In the genomic region with DNA sequence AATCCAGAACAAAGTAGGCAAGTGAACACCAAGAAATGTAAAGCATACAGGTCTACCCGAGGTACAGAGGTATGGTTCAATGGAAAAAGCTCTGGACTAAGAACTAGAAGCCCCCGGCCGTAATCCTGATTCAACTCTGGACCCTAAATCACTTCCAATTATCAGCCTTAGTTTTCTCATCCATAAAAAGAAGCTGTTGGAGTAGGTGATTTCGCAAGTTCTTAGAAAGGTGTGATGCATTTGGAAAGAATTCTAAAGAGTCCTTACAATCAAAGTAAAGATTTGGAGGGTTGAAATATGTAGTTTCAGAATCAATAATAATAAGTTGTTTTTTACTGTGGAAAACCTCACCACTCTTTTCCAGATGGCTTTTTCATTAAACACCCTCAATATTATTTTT, we compare ENCODE assay signal across 15 cellular contexts.
DNase-seq lines count a peak whose midpoint lies in the region; ATAC-seq, FAIRE-seq and TF ChIP-seq lines count a peak whose summit lies in the region.
"Had no signal": no experiment of that assay in that cellular context is flagged by ENCODE, and none has a peak within 500 bp of the region (broad histone marks: within the 10 kb centered on the region; RNA-seq: fewer than 3 reads in every experiment).

No MANE protein-coding gene starts in this region.

- no peak overlapping the region for H3K23ac ChIP-seq in IMR-90 (ENCODE audit: low read depth, low read length)

- peak overlapping the region; percentile 3 for H3K27ac Mint-ChIP-seq in T-helper 1 cell treated with Interleukin-12 subunit alpha and Interleukin-12 subunit beta and Interleukin-4 antibody, amounts not matched to agents 30 μg/mL and 1 μg/mL, for 36 hours
- H3K27ac Mint-ChIP-seq: CD4-positive, CD25-positive, alpha-beta regulatory T cell had no signal

- H3K56ac ChIP-seq in IMR-90 (ENCODE audit: extremely low read depth, insufficient read depth, low read length) = no peak overlapping the region

- no CpG with 5 or more reads among the region's 4 CpGs for WGBS in IMR-90 (ENCODE audit: extremely low coverage in 2 of 2, insufficient read length in 1 of 2), 2 experiments
- 14% methylated on average over 4 of the region's 4 CpGs for WGBS in GM12878 (ENCODE audit: insufficient coverage, insufficient replicate concordance, low lambda C conversion rate, missing lambda C conversion rate)

- no peaks in the 10 kb centered on the region for H3K9me1 ChIP-seq in IMR-90 (ENCODE audit: insufficient read depth, low read length)

- RAD21 ChIA-PET in GM12878 (lab: Charles Lee; ENCODE audit: unreplicated experiment) = no interaction called here

- H3K9me3 ChIP-seq in BLaER1 treated with 17β-estradiol and CSF1 and Interleukin-3, amounts not matched to agents 10 nM and 100 nM (replicated peaks in 1 of 11) = peaks cover 16 to 20% (median 19%) of the 10 kb centered on the region in 11 experiments
- H3K9me3 ChIP-seq in IMR-90 (ENCODE audit: control insufficient read depth, insufficient read depth, low read length) = no peaks in the 10 kb centered on the region
- peaks cover 4% of the 10 kb centered on the region; the same call in 2 of the 3 replicates for H3K9me3 ChIP-seq in GM12878 (replicated peaks; ENCODE audit: control insufficient read depth, insufficient read depth, low read length)
- H3K9me3 ChIP-seq in right atrium auricular region = no peaks in the 10 kb centered on the region

- no peak overlapping the region for H3K4me3 ChIP-seq in BLaER1 treated with 17β-estradiol and CSF1 and Interleukin-3, amounts not matched to agents 10 nM and 100 nM
- H3K4me3 ChIP-seq in IMR-90 (ENCODE audit: insufficient read depth, low read depth, low read length) (no peak overlapping the region), GM12878 (no peak overlapping the region), right atrium auricular region (no peak overlapping the region)
- H3K4me3 ChIP-seq: BLaER1 had no signal

- TF ChIP-seq EP300 in GM12878 (IDR thresholded peaks at IDR 0.05; ENCODE audit: borderline replicate concordance in 1 of 2, control insufficient read depth in 1 of 2, low read depth in 2 of 2, low read length in 2 of 2) = no peak

- peaks cover 13 to 42% (median 35%) of the 10 kb centered on the region in 10 experiments for H3K4me1 ChIP-seq in BLaER1 treated with 17β-estradiol and CSF1 and Interleukin-3, amounts not matched to agents 10 nM and 100 nM
- H3K4me1 ChIP-seq in IMR-90 (ENCODE audit: control insufficient read depth, insufficient read depth, low read length) (no peaks in the 10 kb centered on the region), GM12878 (ENCODE audit: control insufficient read depth, insufficient read depth, low read length) (peaks cover 21% of the 10 kb centered on the region), right atrium auricular region (no peaks in the 10 kb centered on the region)

- H3K4me3 Mint-ChIP-seq in T-helper 1 cell treated with Interleukin-12 subunit alpha and Interleukin-12 subunit beta and Interleukin-4 antibody, amounts not matched to agents 30 μg/mL and 1 μg/mL, for 36 hours = no peak overlapping the region
- H3K4me3 Mint-ChIP-seq: CD4-positive, CD25-positive, alpha-beta regulatory T cell had no signal

- H2BK120ac ChIP-seq in IMR-90 (ENCODE audit: low read depth, low read length) = no peak overlapping the region

- peaks cover 3% of the 10 kb centered on the region for H3K27me3 Mint-ChIP-seq in T-helper 1 cell treated with Interleukin-12 subunit alpha and Interleukin-12 subunit beta and Interleukin-4 antibody, amounts not matched to agents 30 μg/mL and 1 μg/mL, for 36 hours (ENCODE audit: low read depth)

- H4K20me1 ChIP-seq in BLaER1 treated with 17β-estradiol and CSF1 and Interleukin-3, amounts not matched to agents 10 nM and 100 nM = no peaks in the 10 kb centered on the region
- no peaks in the 10 kb centered on the region for H4K20me1 ChIP-seq in IMR-90 (ENCODE audit: insufficient read depth, low read length)
- no peaks in the 10 kb centered on the region for H4K20me1 ChIP-seq in GM12878 (ENCODE audit: control insufficient read depth, insufficient read depth)
- H4K20me1 ChIP-seq: BLaER1 had no signal

- no peak overlapping the region for H3K4ac ChIP-seq in IMR-90 (ENCODE audit: low read depth, low read length)

- no peak overlapping the region for H2AFZ ChIP-seq in IMR-90 (replicated peaks; ENCODE audit: low read length, poor library complexity)
- no peak overlapping the region for H2AFZ ChIP-seq in GM12878 (ENCODE audit: control insufficient read depth, low read depth, low read length)

- H2BK20ac ChIP-seq in IMR-90 (ENCODE audit: low read depth, low read length) = no peak overlapping the region

- SMC1A ChIA-PET in GM12878 (lab: Charles Lee; ENCODE audit: uncharacterized antibody, unreplicated experiment) = interaction anchor here (0.6 to 1.6 kb wide), 9 partner anchors 8 to 175 kb away, joined by 3 to 6 read pairs (median 3); no protein-coding TSS in a partner anchor

- H2AK5ac ChIP-seq in IMR-90 (ENCODE audit: low read depth, low read length) = no peak overlapping the region

- no peak overlapping the region for H3K9ac ChIP-seq in BLaER1 treated with 17β-estradiol and CSF1 and Interleukin-3, amounts not matched to agents 10 nM and 100 nM
- H3K9ac ChIP-seq in IMR-90 (ENCODE audit: low read depth, low read length) (no peak overlapping the region), GM12878 (ENCODE audit: control insufficient read depth, insufficient read depth, low read length) (no peak overlapping the region)
- H3K9ac ChIP-seq: BLaER1 had no signal

- no peaks in the 10 kb centered on the region for H3K79me1 ChIP-seq in IMR-90 (ENCODE audit: low read depth in 1 of 2, low read length in 2 of 2)

- H4K91ac ChIP-seq in IMR-90 (ENCODE audit: insufficient read depth, low read depth, low read length) = no peak overlapping the region

- no peak for TF ChIP-seq POLR2A in IMR-90 (IDR thresholded peaks at IDR 0.05; ENCODE audit: low read depth, low read length)
- TF ChIP-seq POLR2A in GM12878 (IDR thresholded peaks at IDR 0.05; ENCODE audit: low read depth, low read length) = no peak

- H3K14ac ChIP-seq in IMR-90 (replicated peaks; ENCODE audit: low read depth, low read length) = no peak overlapping the region

- peak overlapping the region in 7 of 11 experiments; percentile 3 to 80 (median 67); a peak in 8 of 22 replicates for H3K27ac ChIP-seq in BLaER1 treated with 17β-estradiol and CSF1 and Interleukin-3, amounts not matched to agents 10 nM and 100 nM
- no peak overlapping the region for H3K27ac ChIP-seq in IMR-90 (ENCODE audit: insufficient read depth, low read length)
- no peak overlapping the region for H3K27ac ChIP-seq in GM12878 (ENCODE audit: control insufficient read depth, insufficient read depth)
- no peak overlapping the region for H3K27ac ChIP-seq in right atrium auricular region
- H3K27ac ChIP-seq: BLaER1 had no signal

- H4K5ac ChIP-seq in IMR-90 (ENCODE audit: low read depth, low read length) = no peak overlapping the region

- no peak overlapping the region for H2BK15ac ChIP-seq in IMR-90 (ENCODE audit: low read depth, low read length)

- no peaks in the 10 kb centered on the region for H3K79me2 ChIP-seq in GM12878 (ENCODE audit: control insufficient read depth, insufficient read depth, low read length)

- no peak overlapping the region for H2AK9ac ChIP-seq in IMR-90 (replicated peaks; ENCODE audit: low read depth, low read length, poor library complexity)

- peaks cover 12% of the 10 kb centered on the region for H3K36me3 Mint-ChIP-seq in T-helper 1 cell treated with Interleukin-12 subunit alpha and Interleukin-12 subunit beta and Interleukin-4 antibody, amounts not matched to agents 30 μg/mL and 1 μg/mL, for 36 hours (ENCODE audit: low read depth)
- H3K36me3 Mint-ChIP-seq: CD4-positive, CD25-positive, alpha-beta regulatory T cell had no signal

- H3K18ac ChIP-seq in IMR-90 (ENCODE audit: low read depth, low read length) = no peak overlapping the region

- POLR2A ChIA-PET in IMR-90 (lab: Charles Lee; ENCODE audit: unreplicated experiment) = no interaction called here
- POLR2A ChIA-PET in GM12878 (lab: Charles Lee) = no interaction called here

- TF ChIP-seq CTCF in IMR-90 (conservative IDR thresholded peaks at IDR 0.05; ENCODE audit: low read depth, low read length) = no peak
- no peak for TF ChIP-seq CTCF in GM12878 (IDR thresholded peaks at IDR 0.05 in 2 of 3, conservative IDR thresholded peaks at IDR 0.05 in 1 of 3; ENCODE audit: control insufficient read depth in 2 of 3, extremely low read depth in 1 of 3, insufficient read depth in 1 of 3, low read depth in 3 of 3, low read length in 3 of 3)
- no peak for TF ChIP-seq CTCF in right atrium auricular region (IDR thresholded peaks at IDR 0.05)

- TF ChIP-seq RAD21 in IMR-90 (IDR thresholded peaks at IDR 0.05; ENCODE audit: low read length) (no peak), GM12878 (IDR thresholded peaks at IDR 0.05; ENCODE audit: insufficient read depth, low read depth, low read length) (no peak)

- H4K8ac ChIP-seq in IMR-90 (ENCODE audit: low read depth in 2 of 2, low read length in 2 of 2) = no peak overlapping the region

- no TSS peak for BruUV-seq in IMR-90 (replicated peaks; lab: Mats Ljungman, UMichigan)
- BruUV-seq in GM12878 (replicated peaks; lab: Mats Ljungman, UMichigan) = no TSS peak

- H2BK5ac ChIP-seq in IMR-90 (ENCODE audit: low read depth, low read length, poor library complexity, severe bottlenecking) = no peak overlapping the region

- peaks cover 31% of the 10 kb centered on the region for H3K9me3 Mint-ChIP-seq in T-helper 1 cell treated with Interleukin-12 subunit alpha and Interleukin-12 subunit beta and Interleukin-4 antibody, amounts not matched to agents 30 μg/mL and 1 μg/mL, for 36 hours

- H3K27me3 ChIP-seq in BLaER1 treated with 17β-estradiol and CSF1 and Interleukin-3, amounts not matched to agents 10 nM and 100 nM = no peaks in the 10 kb centered on the region
- H3K27me3 ChIP-seq in IMR-90 (ENCODE audit: control insufficient read depth, insufficient read depth, low read length) (no peaks in the 10 kb centered on the region; the same call in 1 of the 2 replicates), GM12878 (replicated peaks in 1 of 2; ENCODE audit: control insufficient read depth in 2 of 2, insufficient read depth in 2 of 2, low read length in 1 of 2) (no peaks in the 10 kb centered on the region), right atrium auricular region (no peaks in the 10 kb centered on the region)
- H3K27me3 ChIP-seq: BLaER1 had no signal

- intact Hi-C loops in IMR-90 (cut with micrococcal nuclease) = no loop called here
- intact Hi-C loops in GM12878 (cut with micrococcal nuclease; ENCODE audit: unreplicated experiment) = no loop called here

- ATAC-seq in IMR-90 (ENCODE audit: low read depth) (no peak), GM12878 (no peak), GM19324 (IDR thresholded peaks at IDR 0.05; ENCODE audit: low FRiP score, unreplicated experiment) (no peak)

- no peaks in the 10 kb centered on the region for H3K36me3 ChIP-seq in BLaER1 treated with 17β-estradiol and CSF1 and Interleukin-3, amounts not matched to agents 10 nM and 100 nM
- H3K36me3 ChIP-seq in IMR-90 (ENCODE audit: control insufficient read depth, insufficient read depth, low read length) (no peaks in the 10 kb centered on the region), GM12878 (ENCODE audit: control insufficient read depth in 2 of 2, insufficient read depth in 2 of 2, low read length in 1 of 2) (no peaks in the 10 kb centered on the region), right atrium auricular region (no peaks in the 10 kb centered on the region)
- H3K36me3 ChIP-seq: BLaER1 had no signal

- in situ Hi-C loops in IMR-90 (cut with MboI; ENCODE audit: low sequenced_read_pairs) (no loop called here), GM12878 (cut with MboI) (no loop called here)

- FAIRE-seq in GM12878 (lab: Jason Lieb, UNC) = no peak

- dilution Hi-C loops in IMR-90 (cut with HindIII; ENCODE audit: low sequenced_read_pairs, unreplicated experiment) = no loop called here

- CTCF ChIA-PET in IMR-90 (lab: Yijun Ruan, JAX) = interaction anchor here (1.2 kb wide), 1 partner anchor 20 kb away, joined by 3 read pairs; no protein-coding TSS in a partner anchor
- CTCF ChIA-PET in GM12878 (lab: Yijun Ruan, JAX) = interaction anchor here (1.4 kb wide), 1 partner anchor 66 kb away, joined by 3 read pairs; no protein-coding TSS in a partner anchor

- peak overlapping the region in 7 of 11 experiments; percentile 43 to 72 (median 65); a peak in 13 of 22 replicates for H3K4me2 ChIP-seq in BLaER1 treated with 17β-estradiol and CSF1 and Interleukin-3, amounts not matched to agents 10 nM and 100 nM
- H3K4me2 ChIP-seq in IMR-90 (ENCODE audit: low read depth, low read length) (no peak overlapping the region), GM12878 (ENCODE audit: control insufficient read depth, insufficient read depth) (0 out of 2 replicates have a peak overlapping the region, but pooled peaks have one; percentile 2)
- H3K4me2 ChIP-seq: BLaER1 had no signal

- H3K4me1 Mint-ChIP-seq in T-helper 1 cell treated with Interleukin-12 subunit alpha and Interleukin-12 subunit beta and Interleukin-4 antibody, amounts not matched to agents 30 μg/mL and 1 μg/mL, for 36 hours (ENCODE audit: low read depth) = peaks cover 21% of the 10 kb centered on the region
- H3K4me1 Mint-ChIP-seq: CD4-positive, CD25-positive, alpha-beta regulatory T cell had no signal

- DNase-seq in T-helper 1 cell (no peak), IMR-90 (no peak), GM12878 (ENCODE audit: low read depth, low spot score) (no peak), right atrium auricular region (ENCODE audit: low spot score) (no peak), glomerular visceral epithelial cell (ENCODE audit: extremely low spot score) (no peak)
- DNase-seq: 8988T; AML-193; Calu3; CD4-positive, CD25-positive, alpha-beta regulatory T cell; DMS 273 treated with DMSO at 0.1 percent for 48 hours; HCEC 1CT had no signal

Comparison
In these comparisons a context has a peak if more than half of its experiments do, and no peak if none do; other contexts are left out.
1. H3K27ac ChIP-seq: peak in BLaER1 treated with 17β-estradiol and CSF1 and Interleukin-3, amounts not matched to agents 10 nM and 100 nM (7 of 11); none in IMR-90 (single experiment), GM12878 (single experiment) and right atrium auricular region (0 of 2).